In genomic region chr20:59823030-59823423, GRCh38 we compare ENCODE assay signal across 20 cellular contexts.
DNase-seq lines count a peak whose midpoint lies in the region; TF ChIP-seq lines count a peak whose summit lies in the region.
"Had no signal": no experiment of that assay in that cellular context is flagged by ENCODE, and none has a peak within 500 bp of the region (broad histone marks: within the 10 kb centered on the region; RNA-seq: fewer than 3 reads in every experiment).

No MANE protein-coding gene starts in this region.

- H2BK15ac ChIP-seq in H9 (ENCODE audit: low read depth, low read length), result no peak overlapping the region

- WGBS in H9 (ENCODE audit: extremely low coverage, insufficient read length, low lambda C conversion rate), result no CpG with 5 or more reads among the region's 9 CpGs

- no peak overlapping the region for H3T11ph ChIP-seq in H9 (ENCODE audit: low read length)

- H4K20me1 ChIP-seq in H9 (ENCODE audit: control insufficient read depth, insufficient read depth, insufficient read length), result no peaks in the 10 kb centered on the region

- H3K4me3 Mint-ChIP-seq in H9, result no peak overlapping the region
- H3K4me3 Mint-ChIP-seq: CD8-positive, alpha-beta T cell had no signal

- H3K23ac ChIP-seq in H9 (ENCODE audit: insufficient read length, low read depth, low read length), result no peak overlapping the region

- H3K79me2 ChIP-seq in H9 (ENCODE audit: insufficient read depth, low read length), result no peaks in the 10 kb centered on the region

- DNase-seq in GM13976 (ENCODE audit: low spot score) (peak; percentile 7), H9 (peak; percentile 8), dorsolateral prefrontal cortex (peak in 1 of 10 donors; percentile 7), mucosa of gallbladder (ENCODE audit: low spot score) (peak; percentile 5), T-helper 2 cell (no peak), kidney glomerular epithelial cell (lab: John Stamatoyannopoulos, UW) (no peak), SW 1271 (lab: John Stamatoyannopoulos, UW) (no peak), NCI-H226 (no peak)
- DNase-seq: Calu3; CD8-positive, alpha-beta T cell; EL; IMR-90; NCI-H1436; NCI-H2029; NCI-H526; PC-3 had no signal

- H3K27me3 ChIP-seq in H9 (ENCODE audit: insufficient read depth, low read length) (no peaks in the 10 kb centered on the region; the same call in 1 of the 2 replicates), dorsolateral prefrontal cortex (no peaks in the 10 kb centered on the region)
- H3K27me3 ChIP-seq: BLaER1 treated with 17β-estradiol and CSF1 and Interleukin-3, amounts not matched to agents 10 nM and 100 nM had no signal

- no peak overlapping the region for H4K8ac ChIP-seq in H9 (replicated peaks; ENCODE audit: insufficient read length, low read depth, low read length)

- H3K23me2 ChIP-seq in H9 (ENCODE audit: insufficient read length, low read depth, low read length, poor library complexity, severe bottlenecking), result no peaks in the 10 kb centered on the region

- H3K9me3 Mint-ChIP-seq in H9, result peaks cover 0 to 16% of the 10 kb centered on the region in 2 experiments; a peak in 4 of 5 replicates
- H3K9me3 Mint-ChIP-seq: CD8-positive, alpha-beta T cell had no signal

- peaks cover 17% of the 10 kb centered on the region for H3K27me3 Mint-ChIP-seq in H9 (ENCODE audit: low read depth)

- peaks cover 10 to 15% of the 10 kb centered on the region in 2 experiments for H3K4me1 Mint-ChIP-seq in H9

- no peak overlapping the region for H4K5ac ChIP-seq in H9 (ENCODE audit: insufficient read length, low read depth, low read length)

- H2BK20ac ChIP-seq in H9 (ENCODE audit: low read depth, low read length, poor library complexity, severe bottlenecking), result no peak overlapping the region

- H3K4me2 ChIP-seq in H9 (ENCODE audit: insufficient read depth, insufficient read length, low read length), result no peak overlapping the region
- H3K4me2 ChIP-seq: BLaER1 treated with 17β-estradiol and CSF1 and Interleukin-3, amounts not matched to agents 10 nM and 100 nM had no signal

- H3K27ac ChIP-seq in H9 (ENCODE audit: insufficient read length, low read depth, low read length), result no peak overlapping the region
- peak overlapping the region in 48 of 59 donors; percentile 1 to 76 (median 52) for H3K27ac ChIP-seq in dorsolateral prefrontal cortex
- H3K27ac ChIP-seq: BLaER1 treated with 17β-estradiol and CSF1 and Interleukin-3, amounts not matched to agents 10 nM and 100 nM; RWPE1; SJSA1 had no signal

- no peak overlapping the region for H3K56ac ChIP-seq in H9 (ENCODE audit: insufficient read length, low read depth, low read length)

- no peaks in the 10 kb centered on the region for H3K79me1 ChIP-seq in H9 (ENCODE audit: insufficient read depth, low read depth, low read length, poor library complexity, severe bottlenecking)

- no peak overlapping the region for H2BK5ac ChIP-seq in H9 (ENCODE audit: insufficient read length, low read length)

- intact Hi-C loops in dorsolateral prefrontal cortex (cut with DNase I), result no loop called here

- no peak overlapping the region for H4K91ac ChIP-seq in H9 (ENCODE audit: insufficient read length, low read depth, low read length)

- H3K27ac Mint-ChIP-seq in H9, result no peak overlapping the region
- H3K27ac Mint-ChIP-seq: CD8-positive, alpha-beta T cell had no signal

- H2BK120ac ChIP-seq in H9 (ENCODE audit: low read depth, low read length, poor library complexity, severe bottlenecking), result no peak overlapping the region

- in situ Hi-C loops in GM13976 (cut with MboI; ENCODE audit: low sequenced_read_pairs, unreplicated experiment), result no loop called here

- H2AK5ac ChIP-seq in H9 (ENCODE audit: insufficient read length, low read length), result no peak overlapping the region

- H3K4me3 ChIP-seq in dorsolateral prefrontal cortex, result no peak overlapping the region
- H3K4me3 ChIP-seq: BLaER1 treated with 17β-estradiol and CSF1 and Interleukin-3, amounts not matched to agents 10 nM and 100 nM; GM12878; SJSA1 had no signal

- no peak overlapping the region for H2AFZ ChIP-seq in H9 (ENCODE audit: low read length)

- H3K14ac ChIP-seq in H9 (ENCODE audit: insufficient read depth, low read length), result no peak overlapping the region

- no peaks in the 10 kb centered on the region for H3K9me3 ChIP-seq in H9 (ENCODE audit: control insufficient read depth, low read depth, low read length)
- H3K9me3 ChIP-seq: BLaER1 treated with 17β-estradiol and CSF1 and Interleukin-3, amounts not matched to agents 10 nM and 100 nM; SJSA1 had no signal

- no peak overlapping the region for H3K9ac ChIP-seq in H9 (ENCODE audit: extremely low read depth, insufficient read length, low read length)
- H3K9ac ChIP-seq: BLaER1 treated with 17β-estradiol and CSF1 and Interleukin-3, amounts not matched to agents 10 nM and 100 nM had no signal

- H2BK12ac ChIP-seq in H9 (ENCODE audit: insufficient read length, low read depth, low read length), result no peak overlapping the region

- H3K4me1 ChIP-seq in H9 (ENCODE audit: insufficient read depth, low read length), result no peaks in the 10 kb centered on the region
- H3K4me1 ChIP-seq: SJSA1 had no signal

- no peaks in the 10 kb centered on the region for H3K36me3 Mint-ChIP-seq in H9 (ENCODE audit: insufficient read depth in 1 of 3, low read depth in 3 of 3)
- H3K36me3 Mint-ChIP-seq: CD8-positive, alpha-beta T cell had no signal

- H3K4ac ChIP-seq in H9 (ENCODE audit: low read depth, low read length), result no peak overlapping the region

- no peak for TF ChIP-seq CTCF in GM13976 (IDR thresholded peaks at IDR 0.05; ENCODE audit: borderline replicate concordance, control extremely low read depth, extremely low read depth, insufficient read depth, missing control alignments)
- no peak for TF ChIP-seq CTCF in H9 (conservative IDR thresholded peaks at IDR 0.05)
- TF ChIP-seq CTCF in dorsolateral prefrontal cortex (IDR thresholded peaks at IDR 0.05 in 54 of 56, conservative IDR thresholded peaks at IDR 0.05 in 2 of 56; ENCODE audit: low read depth in 1 of 56, partially characterized antibody in 56 of 56), result no peak

- H3K18ac ChIP-seq in H9 (ENCODE audit: insufficient read length, low read depth, low read length), result no peak overlapping the region

Comparison
In these comparisons a context has a peak if more than half of its experiments do, and no peak if none do; other contexts are left out.
1. DNase-seq: peak in GM13976 (single experiment), H9 (single experiment) and mucosa of gallbladder (single experiment); none in T-helper 2 cell (0 of 5), kidney glomerular epithelial cell (single experiment), SW 1271 (0 of 2) and NCI-H226 (single experiment).